Comparison of ENCODE assay signal across 8 cellular contexts in genomic region chr3:153138267-153139210, GRCh38. TPM values are rescaled to one million over a fixed set of nuclear protein-coding genes. Genes with fewer than 3 reads are reported as not detected.
DNase-seq lines count a peak whose midpoint lies in the region; ATAC-seq and TF ChIP-seq lines count a peak whose summit lies in the region.

No MANE protein-coding gene starts in this region.

- H3K36me3 Mint-ChIP-seq in T-helper 1 cell treated with Interleukin-12 subunit alpha and Interleukin-12 subunit beta and Interleukin-4 antibody, amounts not matched to agents 30 μg/mL and 1 μg/mL, for 36 hours (ENCODE audit: low read depth), result no peaks in the 10 kb centered on the region
- H3K36me3 Mint-ChIP-seq in CD8-positive, alpha-beta memory T cell, result no peaks in the 10 kb centered on the region

- no peaks in the 10 kb centered on the region for H3K9me3 Mint-ChIP-seq in T-helper 1 cell treated with Interleukin-12 subunit alpha and Interleukin-12 subunit beta and Interleukin-4 antibody, amounts not matched to agents 30 μg/mL and 1 μg/mL, for 36 hours
- no peaks in the 10 kb centered on the region for H3K9me3 Mint-ChIP-seq in CD8-positive, alpha-beta memory T cell

- peak overlapping the region; percentile 21 for H3K4me3 Mint-ChIP-seq in T-helper 1 cell treated with Interleukin-12 subunit alpha and Interleukin-12 subunit beta and Interleukin-4 antibody, amounts not matched to agents 30 μg/mL and 1 μg/mL, for 36 hours
- no peak overlapping the region for H3K4me3 Mint-ChIP-seq in CD8-positive, alpha-beta memory T cell

- H3K27me3 ChIP-seq in esophagus muscularis mucosa, result no peaks in the 10 kb centered on the region
- H3K27me3 ChIP-seq in CD8-positive, alpha-beta memory T cell (ENCODE audit: insufficient read depth, low read length, poor library complexity, severe bottlenecking), result no peaks in the 10 kb centered on the region

- peaks cover 24% of the 10 kb centered on the region for H3K4me1 Mint-ChIP-seq in T-helper 1 cell treated with Interleukin-12 subunit alpha and Interleukin-12 subunit beta and Interleukin-4 antibody, amounts not matched to agents 30 μg/mL and 1 μg/mL, for 36 hours (ENCODE audit: low read depth)
- H3K4me1 Mint-ChIP-seq in CD8-positive, alpha-beta memory T cell, result peaks cover 12 to 17% (median 14%) of the 10 kb centered on the region in 3 donors

- POLR2A ChIA-PET in CD8-positive, alpha-beta memory T cell (lab: Charles Lee), result no interaction called here

- H3K27ac Mint-ChIP-seq in T-helper 1 cell treated with Interleukin-12 subunit alpha and Interleukin-12 subunit beta and Interleukin-4 antibody, amounts not matched to agents 30 μg/mL and 1 μg/mL, for 36 hours, result peak overlapping the region; percentile 85
- no peak overlapping the region for H3K27ac Mint-ChIP-seq in CD8-positive, alpha-beta memory T cell

- DNase-seq in AG09319 (ENCODE audit: extremely low read depth, low read depth) (peak; percentile 59), esophagus muscularis mucosa (ENCODE audit: extremely low spot score) (no peak), renal cortical epithelial cell (ENCODE audit: low read depth) (peak; percentile 100), inferior parietal cortex (ENCODE audit: extremely low spot score) (no peak)
- no peak for DNase-seq in CD8-positive, alpha-beta memory T cell

- intact Hi-C loops in esophagus muscularis mucosa (cut with DNase I), result no loop called here

- no peaks in the 10 kb centered on the region for H3K27me3 Mint-ChIP-seq in T-helper 1 cell treated with Interleukin-12 subunit alpha and Interleukin-12 subunit beta and Interleukin-4 antibody, amounts not matched to agents 30 μg/mL and 1 μg/mL, for 36 hours (ENCODE audit: low read depth)
- H3K27me3 Mint-ChIP-seq in CD8-positive, alpha-beta memory T cell, result peaks cover 4 to 15% of the 10 kb centered on the region in 2 donors

- ATAC-seq in GM19035 (IDR thresholded peaks at IDR 0.05; ENCODE audit: unreplicated experiment) (peak; percentile 75), HG03175 (IDR thresholded peaks at IDR 0.05; ENCODE audit: unreplicated experiment) (peak; percentile 54)

- TF ChIP-seq EP300 in esophagus muscularis mucosa (IDR thresholded peaks at IDR 0.05), result no peak

- TF ChIP-seq POLR2A in esophagus muscularis mucosa (IDR thresholded peaks at IDR 0.05; ENCODE audit: low read depth), result no peak

- H3K27ac ChIP-seq in esophagus muscularis mucosa (replicated peaks in 1 of 4), result peak overlapping the region; percentile 16 to 45 (median 34)
- no peak overlapping the region for H3K27ac ChIP-seq in CD8-positive, alpha-beta memory T cell (ENCODE audit: low read depth, low read length)

- peaks cover 0 to 13% (median 6%) of the 10 kb centered on the region in 4 donors for H3K4me1 ChIP-seq in esophagus muscularis mucosa
- H3K4me1 ChIP-seq in CD8-positive, alpha-beta memory T cell (ENCODE audit: insufficient read depth, low read length), result no peaks in the 10 kb centered on the region

- no peak for TF ChIP-seq CTCF in AG09319 (IDR thresholded peaks at IDR 0.05; ENCODE audit: low read depth, low read length)
- no peak for TF ChIP-seq CTCF in esophagus muscularis mucosa (IDR thresholded peaks at IDR 0.05)

- CTCF ChIA-PET in CD8-positive, alpha-beta memory T cell (lab: Charles Lee), result no interaction called here

- H3K36me3 ChIP-seq in esophagus muscularis mucosa, result no peaks in the 10 kb centered on the region
- H3K36me3 ChIP-seq in CD8-positive, alpha-beta memory T cell (ENCODE audit: insufficient read depth, low read length), result no peaks in the 10 kb centered on the region

- no peaks in the 10 kb centered on the region for H3K9me3 ChIP-seq in esophagus muscularis mucosa
- no peaks in the 10 kb centered on the region for H3K9me3 ChIP-seq in CD8-positive, alpha-beta memory T cell (ENCODE audit: low read length)

- 40% methylated on average over 5 of the region's 5 CpGs for WGBS in esophagus muscularis mucosa

- no peak overlapping the region for H3K4me3 ChIP-seq in esophagus muscularis mucosa
- no peak overlapping the region for H3K4me3 ChIP-seq in CD8-positive, alpha-beta memory T cell (ENCODE audit: low read length)

RNA-seq across cellular contexts. Expression of gene RAP2B, which starts 23.5 kb away (rescaled TPM):
- 10 to 100 TPM; 11.0 to 16.1 (median 11.2) TPM for total RNA-seq in esophagus muscularis mucosa
- 16.0 and 53.5 TPM in 2 replicates for total RNA-seq in renal cortical epithelial cell
- 10 to 100 TPM; 17.8 to 18.3 TPM for total RNA-seq in CD8-positive, alpha-beta memory T cell
- 20.3 TPM for polyA plus RNA-seq in CD8-positive, alpha-beta memory T cell

Comparison
In these comparisons a context has a peak if more than half of its experiments do, and no peak if none do; other contexts are left out.
1. DNase-seq: peak in AG09319 (single experiment) and renal cortical epithelial cell (single experiment); none in esophagus muscularis mucosa (single experiment), CD8-positive, alpha-beta memory T cell (0 of 5) and inferior parietal cortex (single experiment).